In the genomic region with DNA sequence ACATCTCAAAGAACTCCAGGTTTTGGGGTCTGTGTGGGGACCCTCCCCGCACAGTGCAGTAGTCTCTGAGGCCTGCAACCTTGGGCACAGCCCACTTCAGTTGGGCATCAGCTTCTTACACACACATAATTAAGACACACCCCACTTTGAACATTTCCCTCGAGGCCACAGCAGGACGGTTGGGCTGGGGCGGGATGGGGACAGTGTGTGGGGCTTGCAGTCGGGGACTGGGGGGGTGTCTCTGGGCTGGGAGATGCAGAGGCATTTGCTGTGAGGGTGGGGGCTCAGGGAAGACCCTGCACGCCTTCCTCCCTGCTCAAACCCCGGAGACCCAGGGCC, we compare ENCODE assay signal across 8 cellular contexts. TPM values are rescaled to one million over a fixed set of nuclear protein-coding genes. Genes with fewer than 3 reads are reported as not detected.
DNase-seq lines count a peak whose midpoint lies in the region; ATAC-seq, FAIRE-seq and TF ChIP-seq lines count a peak whose summit lies in the region.

No MANE protein-coding gene starts in this region.

- no peak overlapping the region for H4K5ac ChIP-seq in H1 (ENCODE audit: insufficient read length, low read depth, low read length)

- H4K91ac ChIP-seq in H1 (replicated peaks; ENCODE audit: insufficient read length, low read length) = no peak overlapping the region

- no peak overlapping the region for H2BK12ac ChIP-seq in H1 (ENCODE audit: low read depth, low read length)

- H3K14ac ChIP-seq in H1 (ENCODE audit: insufficient read length) = no peak overlapping the region

- H3K79me1 ChIP-seq in H1 (ENCODE audit: low read depth, low read length) = no peaks in the 10 kb centered on the region; the same call in 1 of the 2 replicates

- TF ChIP-seq CTCF in H1 (IDR thresholded peaks at IDR 0.05; ENCODE audit: control extremely low read depth in 1 of 3, insufficient read depth in 1 of 3, low read depth in 1 of 3, low read length in 3 of 3) (no peak), ovary (IDR thresholded peaks at IDR 0.05) (no peak)

- H4K20me1 ChIP-seq in H1 (replicated peaks in 1 of 2; ENCODE audit: control insufficient read depth in 1 of 2, insufficient read depth in 2 of 2, low read length in 2 of 2) = peaks cover 14 to 26% of the 10 kb centered on the region in 2 experiments

- H3K4me3 ChIP-seq in CD4-positive, alpha-beta memory T cell (ENCODE audit: low read length in 2 of 2) = peak overlapping the region; percentile 93 to 98
- H3K4me3 ChIP-seq in H1 (ENCODE audit: extremely low read depth in 1 of 4, insufficient read depth in 2 of 4, low read depth in 3 of 4, low read length in 4 of 4) (peak overlapping the region; percentile 56 to 73 (median 65)), ovary (peak overlapping the region; percentile 35)

- peaks cover 0 to 20% of the 10 kb centered on the region in 2 experiments; a peak in 3 of 4 replicates for H3K79me2 ChIP-seq in H1 (ENCODE audit: control insufficient read depth in 1 of 2, insufficient read depth in 2 of 2, low read length in 2 of 2)

- H3K4me1 Mint-ChIP-seq in CD4-positive, alpha-beta memory T cell = peaks cover 17 to 48% (median 30%) of the 10 kb centered on the region in 4 donors

- TF ChIP-seq POLR2A in H1 (IDR thresholded peaks at IDR 0.05; ENCODE audit: control extremely low read depth in 1 of 2, low read depth in 2 of 2, low read length in 2 of 2) = no peak
- TF ChIP-seq POLR2A in ovary (IDR thresholded peaks at IDR 0.05) = no peak

- TF ChIP-seq RAD21 in H1 (IDR thresholded peaks at IDR 0.05 in 1 of 2, conservative IDR thresholded peaks at IDR 0.05 in 1 of 2; ENCODE audit: low read depth in 2 of 2, low read length in 2 of 2) = no peak

- no peaks in the 10 kb centered on the region for H3K27me3 ChIP-seq in CD4-positive, alpha-beta memory T cell (ENCODE audit: insufficient read depth, low read length)
- H3K27me3 ChIP-seq in H1 (replicated peaks in 1 of 4; ENCODE audit: control insufficient read depth in 3 of 4, extremely low read depth in 1 of 4, insufficient read depth in 3 of 4, low read length in 3 of 4) = peaks cover 0 to 22% (median 12%) of the 10 kb centered on the region in 4 experiments; a peak in 6 of 7 replicates
- no peaks in the 10 kb centered on the region for H3K27me3 ChIP-seq in ovary

- no peak overlapping the region for H2AK5ac ChIP-seq in H1 (ENCODE audit: low read depth, low read length)

- H3K56ac ChIP-seq in H1 (replicated peaks; ENCODE audit: insufficient read length, low read depth, low read length) = no peak overlapping the region

- no peak overlapping the region for H2BK20ac ChIP-seq in H1 (ENCODE audit: low read length)

- POLR2A ChIA-PET in CD4-positive, alpha-beta memory T cell (lab: Charles Lee; ENCODE audit: partially characterized antibody) = interaction anchor here (0.8 to 15.7 kb wide), 14 partner anchors 8 to 1599 kb away, joined by 3 to 511 read pairs (median 3); a partner anchor contains a TSS
- POLR2A ChIA-PET in H1 (lab: Charles Lee; ENCODE audit: partially characterized antibody) = interaction anchor here (1.1 to 1.4 kb wide), 3 partner anchors 20 to 22 kb away, joined by 3 to 5 read pairs (median 4); no protein-coding TSS in a partner anchor

- no peaks in the 10 kb centered on the region for H3K9me3 Mint-ChIP-seq in CD4-positive, alpha-beta memory T cell

- TF ChIP-seq EP300 in H1 (IDR thresholded peaks at IDR 0.05; ENCODE audit: borderline replicate concordance in 1 of 2, low read depth in 2 of 2, low read length in 2 of 2) (no peak), ovary (IDR thresholded peaks at IDR 0.05) (no peak)

- ATAC-seq in HG03175 (IDR thresholded peaks at IDR 0.05; ENCODE audit: unreplicated experiment) (no peak), HG03571 (IDR thresholded peaks at IDR 0.05; ENCODE audit: unreplicated experiment) (no peak)

- peaks cover 18 to 29% of the 10 kb centered on the region in 2 donors for H3K36me3 Mint-ChIP-seq in CD4-positive, alpha-beta memory T cell

- H4K8ac ChIP-seq in H1 (ENCODE audit: extremely low read depth, insufficient read depth, low read length) = no peak overlapping the region

- H3K36me3 ChIP-seq in CD4-positive, alpha-beta memory T cell (ENCODE audit: insufficient read depth, low read length) = peaks cover 8% of the 10 kb centered on the region
- H3K36me3 ChIP-seq in H1 (ENCODE audit: control insufficient read depth in 2 of 4, insufficient read depth in 4 of 4, low read length in 3 of 4) = peaks cover 0 to 7% (median 3%) of the 10 kb centered on the region in 4 experiments; a peak in 4 of 8 replicates
- no peaks in the 10 kb centered on the region for H3K36me3 ChIP-seq in ovary

- no peak overlapping the region for H2BK15ac ChIP-seq in H1 (ENCODE audit: low read length)

- DNase-seq in CD4-positive, alpha-beta memory T cell = no peak
- DNase-seq in NCI-H69 (lab: John Stamatoyannopoulos, UW) (peak; percentile 57), H1 (ENCODE audit: low read depth in 1 of 2, low spot score in 2 of 2) (no peak), ovary (no peak), RCC 7860 (ENCODE audit: low spot score) (no peak), NCI-H2196 (lab: John Stamatoyannopoulos, UW; ENCODE audit: unreplicated experiment) (no peak)

- no peak overlapping the region for H2BK120ac ChIP-seq in H1 (replicated peaks; ENCODE audit: low read depth, low read length)

- peak overlapping the region in 1 of 4 experiments; percentile 16; a peak in 1 of 7 replicates for H3K9ac ChIP-seq in H1 (replicated peaks in 1 of 4; ENCODE audit: extremely low read depth in 1 of 4, low read depth in 3 of 4, low read length in 3 of 4)

- no peak overlapping the region for H2BK5ac ChIP-seq in H1 (ENCODE audit: low read depth, low read length)

- peak overlapping the region; percentile 80 for H3K27ac ChIP-seq in CD4-positive, alpha-beta memory T cell (ENCODE audit: low read depth, low read length)
- H3K27ac ChIP-seq in H1 (ENCODE audit: low read depth, low read length) = no peak overlapping the region
- H3K27ac ChIP-seq in ovary = no peak overlapping the region

- no peak for FAIRE-seq in H1 (lab: Jason Lieb, UNC)
- no peak for FAIRE-seq in RCC 7860 (lab: Jason Lieb, UNC)

- H3K4me1 ChIP-seq in CD4-positive, alpha-beta memory T cell (ENCODE audit: insufficient read depth, low read length) = peaks cover 51% of the 10 kb centered on the region
- H3K4me1 ChIP-seq in H1 (replicated peaks in 1 of 4; ENCODE audit: control insufficient read depth in 3 of 4, insufficient read depth in 4 of 4, low read length in 3 of 4) = peaks cover 3 to 67% (median 57%) of the 10 kb centered on the region in 4 experiments
- H3K4me1 ChIP-seq in ovary (ENCODE audit: insufficient read depth) = peaks cover 9% of the 10 kb centered on the region

- peak overlapping the region; percentile 89 to 99 (median 92) for H3K27ac Mint-ChIP-seq in CD4-positive, alpha-beta memory T cell

- H3K23ac ChIP-seq in H1 (ENCODE audit: insufficient read length) = no peak overlapping the region

- H2AFZ ChIP-seq in H1 (ENCODE audit: low read length) = no peak overlapping the region

- peaks cover 21% of the 10 kb centered on the region for H3K23me2 ChIP-seq in H1 (ENCODE audit: low read depth, low read length)

- H3K9me3 ChIP-seq in CD4-positive, alpha-beta memory T cell (ENCODE audit: control insufficient read depth in 1 of 2, low read length in 2 of 2) = no peaks in the 10 kb centered on the region
- no peaks in the 10 kb centered on the region for H3K9me3 ChIP-seq in H1 (ENCODE audit: insufficient read depth in 2 of 2, low read depth in 1 of 2, low read length in 1 of 2)
- H3K9me3 ChIP-seq in ovary = no peaks in the 10 kb centered on the region

- H3K27me3 Mint-ChIP-seq in CD4-positive, alpha-beta memory T cell = no peaks in the 10 kb centered on the region

- H3K4me2 ChIP-seq in H1 (ENCODE audit: insufficient read depth in 1 of 2, low read depth in 2 of 2, low read length in 2 of 2) = peak overlapping the region; percentile 85 to 88

- H3K18ac ChIP-seq in H1 (ENCODE audit: extremely low read depth, low read length) = no peak overlapping the region; the same call in 1 of the 2 replicates

- 66% methylated on average over 2 of the region's 7 CpGs; no CpG with 5 or more reads in 1 of the 2 experiments for WGBS in H1 (ENCODE audit: extremely low coverage in 1 of 2, insufficient coverage in 1 of 2, insufficient read length in 1 of 2, insufficient replicate concordance in 2 of 2, low coverage in 1 of 2, low lambda C conversion rate in 2 of 2, missing lambda C conversion rate in 1 of 2), 2 experiments
- 37 to 49% (median 46%) methylated on average over 7 of the region's 7 CpGs for WGBS in ovary, 3 donors

- intact Hi-C loops in CD4-positive, alpha-beta memory T cell (cut with micrococcal nuclease) = loop anchor here (5.0 kb wide), 1 partner anchor 43 kb away; a partner anchor contains a TSS
- intact Hi-C loops in ovary (cut with DNase I) = no loop called here

- no peak overlapping the region for H3K4ac ChIP-seq in H1 (replicated peaks; ENCODE audit: insufficient read length, low read depth, low read length)

- CTCF ChIA-PET in CD4-positive, alpha-beta memory T cell (lab: Charles Lee; ENCODE audit: partially characterized antibody) = interaction anchor here (1.4 kb wide), 2 partner anchors 9 to 10 kb away, joined by 3 read pairs; no protein-coding TSS in a partner anchor
- CTCF ChIA-PET in H1 (lab: Charles Lee; ENCODE audit: partially characterized antibody) = interaction anchor here (1.2 kb wide), 1 partner anchor 37 kb away, joined by 3 read pairs; no protein-coding TSS in a partner anchor

- H3K4me3 Mint-ChIP-seq in CD4-positive, alpha-beta memory T cell = peak overlapping the region; percentile 97 to 99 (median 98)

RNA-seq across cellular contexts. Expression of a gene that starts 1.2 kb away (rescaled TPM):
- total RNA-seq in CD4-positive, alpha-beta memory T cell = 100 to 1,000 TPM; 125 to 127 TPM
- polyA plus RNA-seq in CD4-positive, alpha-beta memory T cell = 1 to 10 TPM in 1 of 2 donors, under 1 TPM in 1; 0.09 to 4.1 TPM
- total RNA-seq in H1 (2021; fragmentation: NEBNext Ultra II Directional; extraction: Animal tissue kit (Norgen Biotek cat#: 25700)) = 28.9 and 31.6 TPM in 2 replicates
- polyA plus RNA-seq in H1 (2011; rRNA removed) = 35.6 and 53.0 TPM in 2 replicates
- 34.6 TPM for polyA plus RNA-seq in H1 (2011; cell fraction: cytosol; rRNA removed)
- polyA plus RNA-seq in H1 (2011; cell fraction: nucleus; rRNA removed) = 59.9 TPM
- polyA plus RNA-seq in H1 (2012, experiment 1 of 2) = 25.2 to 37.3 TPM (median 35.0 TPM) in 4 replicates
- 31.6 TPM for polyA plus RNA-seq in H1 (2012, experiment 2 of 2)
- 26.6 TPM for polyA plus RNA-seq in H1 (2013, experiment 1 of 2)
- polyA plus RNA-seq in H1 (2013, experiment 2 of 2) = 29.4 TPM
- polyA minus RNA-seq in H1 (2011; rRNA and poly(A)+ RNA removed) = 15.4 and 17.4 TPM in 2 replicates
- 36.6 TPM for polyA minus RNA-seq in H1 (2011; cell fraction: cytosol; rRNA and poly(A)+ RNA removed)
- 37.5 TPM for polyA minus RNA-seq in H1 (2011; cell fraction: nucleus; rRNA and poly(A)+ RNA removed)
- total RNA-seq in ovary = 1 to 10 TPM in 6 of 7 donors, under 1 TPM in 1; 0.86 to 8.2 (median 3.3) TPM
- polyA plus RNA-seq in ovary = 1 to 10 TPM; 2.3 to 4.1 TPM

RNA-seq across cellular contexts. Expression of a gene that starts 34.5 kb away (rescaled TPM):
- 10 to 100 TPM; 37.0 to 41.4 TPM for total RNA-seq in CD4-positive, alpha-beta memory T cell
- 10 to 100 TPM; 24.2 to 42.4 TPM for polyA plus RNA-seq in CD4-positive, alpha-beta memory T cell
- total RNA-seq in H1 (2021; fragmentation: NEBNext Ultra II Directional; extraction: Animal tissue kit (Norgen Biotek cat#: 25700)) = 42.3 and 45.2 TPM in 2 replicates
- polyA plus RNA-seq in H1 (2011; rRNA removed) = 36.8 and 60.5 TPM in 2 replicates
- polyA plus RNA-seq in H1 (2011; cell fraction: cytosol; rRNA removed) = 40.8 TPM
- 163 TPM for polyA plus RNA-seq in H1 (2011; cell fraction: nucleus; rRNA removed)
- 30.5 to 38.9 TPM (median 37.6 TPM) in 4 replicates for polyA plus RNA-seq in H1 (2012, experiment 1 of 2)
- polyA plus RNA-seq in H1 (2012, experiment 2 of 2) = 34.5 TPM
- polyA plus RNA-seq in H1 (2013, experiment 1 of 2) = 25.6 TPM
- polyA plus RNA-seq in H1 (2013, experiment 2 of 2) = 21.6 TPM
- polyA minus RNA-seq in H1 (2011; rRNA and poly(A)+ RNA removed) = 10.4 and 12.6 TPM in 2 replicates
- polyA minus RNA-seq in H1 (2011; cell fraction: cytosol; rRNA and poly(A)+ RNA removed) = 21.5 TPM
- polyA minus RNA-seq in H1 (2011; cell fraction: nucleus; rRNA and poly(A)+ RNA removed) = 25.1 TPM
- total RNA-seq in ovary = 10 to 100 TPM; 26.9 to 33.5 (median 30.2) TPM
- 10 to 100 TPM in 1 of 2 donors, 1 to 10 TPM in 1; 1.3 to 39.1 TPM for polyA plus RNA-seq in ovary

RNA-seq across cellular contexts. Expression of a gene that starts 38.0 kb away (rescaled TPM):
- total RNA-seq in CD4-positive, alpha-beta memory T cell = 1 to 10 TPM; 8.2 to 9.4 TPM
- polyA plus RNA-seq in CD4-positive, alpha-beta memory T cell = 1 to 10 TPM in 1 of 2 donors, under 1 TPM in 1; 0.81 to 3.7 TPM
- 4.9 and 5.7 TPM in 2 replicates for total RNA-seq in H1 (2021; fragmentation: NEBNext Ultra II Directional; extraction: Animal tissue kit (Norgen Biotek cat#: 25700))
- polyA plus RNA-seq in H1 (2011; rRNA removed) (2.2 and 3.1 TPM in 2 replicates), ovary (1 to 10 TPM; 4.4 to 6.8 TPM)
- polyA plus RNA-seq in H1 (2011; cell fraction: cytosol; rRNA removed) = 3.1 TPM
- 7.4 TPM for polyA plus RNA-seq in H1 (2011; cell fraction: nucleus; rRNA removed)
- polyA plus RNA-seq in H1 (2012, experiment 1 of 2) = 3.0 to 4.0 TPM (median 3.7 TPM) in 4 replicates
- 2.0 TPM for polyA plus RNA-seq in H1 (2012, experiment 2 of 2)
- 2.6 TPM for polyA plus RNA-seq in H1 (2013, experiment 1 of 2)
- polyA plus RNA-seq in H1 (2013, experiment 2 of 2) = 2.5 TPM
- 2.8 and 3.1 TPM in 2 replicates for polyA minus RNA-seq in H1 (2011; rRNA and poly(A)+ RNA removed)
- polyA minus RNA-seq in H1 (2011; cell fraction: cytosol; rRNA and poly(A)+ RNA removed) = 2.8 TPM
- 6.4 TPM for polyA minus RNA-seq in H1 (2011; cell fraction: nucleus; rRNA and poly(A)+ RNA removed)
- 10 to 100 TPM in 6 of 7 donors, 1 to 10 TPM in 1; 7.2 to 19.2 (median 14.1) TPM for total RNA-seq in ovary

RNA-seq across cellular contexts. Expression of a gene that starts 44.6 kb away (rescaled TPM):
- not detected for total RNA-seq in CD4-positive, alpha-beta memory T cell
- not detected for polyA plus RNA-seq in CD4-positive, alpha-beta memory T cell
- total RNA-seq in H1 (2021; fragmentation: NEBNext Ultra II Directional; extraction: Animal tissue kit (Norgen Biotek cat#: 25700)) = not detected in 2 replicates
- polyA plus RNA-seq in H1 (2011; rRNA removed) = not detected in 2 replicates
- not detected for polyA plus RNA-seq in H1 (2011; cell fraction: cytosol; rRNA removed)
- polyA plus RNA-seq in H1 (2011; cell fraction: nucleus; rRNA removed) = not detected
- not detected in 4 replicates for polyA plus RNA-seq in H1 (2012, experiment 1 of 2)
- polyA plus RNA-seq in H1 (2012, experiment 2 of 2) = not detected
- polyA plus RNA-seq in H1 (2013, experiment 1 of 2) = not detected
- not detected for polyA plus RNA-seq in H1 (2013, experiment 2 of 2)
- not detected in 2 replicates for polyA minus RNA-seq in H1 (2011; rRNA and poly(A)+ RNA removed)
- not detected for polyA minus RNA-seq in H1 (2011; cell fraction: cytosol; rRNA and poly(A)+ RNA removed)
- not detected for polyA minus RNA-seq in H1 (2011; cell fraction: nucleus; rRNA and poly(A)+ RNA removed)
- total RNA-seq in ovary = not detected
- polyA plus RNA-seq in ovary = not detected

Comparison
In these comparisons a context has a peak if more than half of its experiments do, and no peak if none do; other contexts are left out.
1. H3K4me3 ChIP-seq: peak in every context shown above with its lines; median percentile 96 in CD4-positive, alpha-beta memory T cell; 65 in H1; 35 in ovary.